In the genomic region with DNA sequence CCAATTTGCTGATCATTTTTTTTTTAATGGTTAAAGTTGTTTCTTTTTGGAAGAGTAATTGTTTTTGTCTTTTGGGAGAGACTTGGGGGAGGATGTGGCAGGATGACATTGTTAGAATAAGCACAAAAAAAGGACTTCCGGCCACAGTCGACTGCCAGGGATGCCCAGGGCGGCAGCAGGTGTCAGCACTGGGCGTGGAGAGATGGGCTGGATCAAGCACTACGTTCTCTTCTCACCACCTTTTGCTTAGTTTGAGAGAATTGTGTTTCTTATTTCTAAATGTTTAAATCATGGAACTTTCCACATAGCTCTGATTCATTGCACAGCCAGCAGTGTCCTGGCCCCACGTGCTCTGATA, we compare ENCODE assay signal across 19 cellular contexts.
"Had no signal": no experiment of that assay in that cellular context is flagged by ENCODE, and none has a peak within 500 bp of the region (broad histone marks: within the 10 kb centered on the region; RNA-seq: fewer than 3 reads in every experiment).

No MANE protein-coding gene starts in this region.

- H3K36me3 ChIP-seq: lower lobe of right lung, neutrophil, prostate gland, right atrium auricular region, stomach, thyroid gland, vagina had no signal

- ATAC-seq: left ventricle myocardium superior; natural killer cell; sciatic nerve; stimulated activated effector memory CD8-positive, alpha-beta T cell treated with anti-CD3 and anti-CD28 coated beads, Interleukin-12 subunit alpha, Interleukin-12 subunit beta, amount 100 ng/mL, for 72 hours had no signal

- H3K4me1 ChIP-seq: lower lobe of right lung, prostate gland, right atrium auricular region, thyroid gland had no signal

- H3K27me3 ChIP-seq: neutrophil, right atrium auricular region, stomach, thyroid gland, vagina had no signal

- DNase-seq: dorsolateral prefrontal cortex; effector CD4-positive, alpha-beta T cell; hypothalamus; immature natural killer cell; left ventricle myocardium superior; natural killer cell; stimulated activated CD4-positive, alpha-beta T cell treated with anti-CD3 and anti-CD28 coated beads, Interleukin-2, amount 100 ng/mL, for 24 hours; stimulated activated CD4-positive, alpha-beta T cell treated with anti-CD3 and anti-CD28 coated beads, Interleukin-4, amount 100 ng/mL, for 24 hours; stimulated activated naive CD4-positive, alpha-beta T cell treated with Interleukin-2 at 50 U/mL for 16 hours; stomach; thyroid gland; trophoblast cell had no signal

- H3K27ac ChIP-seq: dorsolateral prefrontal cortex, lower lobe of right lung, neutrophil, prostate gland, right atrium auricular region, stomach, thyroid gland, vagina had no signal

- H3K4me3 ChIP-seq: dorsolateral prefrontal cortex, lower lobe of right lung, prostate gland, right atrium auricular region, stomach, thyroid gland, vagina had no signal

- H3K9me3 ChIP-seq: lower lobe of right lung, neutrophil, prostate gland, right atrium auricular region, stomach, thyroid gland, vagina had no signal
